9 cellular contexts compared by ENCODE assay signal in genomic region chr9:128722380-128723351, GRCh38. TPM values are rescaled to one million over a fixed set of nuclear protein-coding genes. Genes with fewer than 3 reads are reported as not detected.
DNase-seq lines count a peak whose midpoint lies in the region; ATAC-seq and TF ChIP-seq lines count a peak whose summit lies in the region.
"Had no signal": no experiment of that assay in that cellular context is flagged by ENCODE, and none has a peak within 500 bp of the region (broad histone marks: within the 10 kb centered on the region; RNA-seq: fewer than 3 reads in every experiment).

No MANE protein-coding gene starts in this region.

- intact Hi-C loops in activated CD4-positive, alpha-beta memory T cell treated with anti-CD3 and anti-CD28 coated beads for 36 hours (cut with micrococcal nuclease), result loop anchor here (5.0 kb wide), 1 partner anchor 95 kb away; the partner anchor contains the start of gene ENDOG
- intact Hi-C loops in transverse colon (cut with DNase I; ENCODE audit: low total_unique reads), result no loop called here

- TF ChIP-seq EP300 in transverse colon (IDR thresholded peaks at IDR 0.05; ENCODE audit: low read depth), result no peak

- peaks cover 51% of the 10 kb centered on the region for H3K4me1 Mint-ChIP-seq in activated T-cell treated with anti-CD3 and anti-CD28 coated beads, Interleukin-2, amount 50 U/mL, for 72 hours (ENCODE audit: low read depth)
- peaks cover 31% of the 10 kb centered on the region for H3K4me1 Mint-ChIP-seq in activated CD4-positive, alpha-beta memory T cell treated with anti-CD3 and anti-CD28 coated beads for 36 hours (ENCODE audit: low read depth)
- H3K4me1 Mint-ChIP-seq in immature natural killer cell, result peaks cover 25 to 32% of the 10 kb centered on the region in 2 donors

- H3K4me3 ChIP-seq in transverse colon, result peak overlapping the region in 1 of 4 donors; percentile 90

- H3K4me1 ChIP-seq in transverse colon, result peaks cover 0 to 17% (median 14%) of the 10 kb centered on the region in 4 donors

- in situ Hi-C loops in transverse colon (cut with MboI; ENCODE audit: low pct_ligation_motif_present in 1 of 4, low pct_unique_long_range_greater_than_20kb in 1 of 4, low sequenced_read_pairs in 3 of 4), result no loop called here

- H3K36me3 Mint-ChIP-seq in activated T-cell treated with anti-CD3 and anti-CD28 coated beads, Interleukin-2, amount 50 U/mL, for 72 hours (ENCODE audit: insufficient read depth in 2 of 2), result peaks cover 2 to 3% of the 10 kb centered on the region in 2 donors
- H3K36me3 Mint-ChIP-seq in activated CD4-positive, alpha-beta memory T cell treated with anti-CD3 and anti-CD28 coated beads for 36 hours, result peaks cover 8% of the 10 kb centered on the region
- H3K36me3 Mint-ChIP-seq in immature natural killer cell, result no peaks in the 10 kb centered on the region

- H3K36me3 ChIP-seq in transverse colon, result no peaks in the 10 kb centered on the region

- POLR2A ChIA-PET in activated CD4-positive, alpha-beta memory T cell treated with anti-CD3 and anti-CD28 coated beads for 36 hours (lab: Charles Lee), result interaction anchor here (1.7 kb wide), 1 partner anchor 16 kb away, joined by 5 read pairs; no protein-coding TSS in a partner anchor

- no peak for TF ChIP-seq CTCF in transverse colon (IDR thresholded peaks at IDR 0.05)

- no peak for TF ChIP-seq POLR2A in transverse colon (IDR thresholded peaks at IDR 0.05)

- CTCF ChIA-PET in activated CD4-positive, alpha-beta memory T cell treated with anti-CD3 and anti-CD28 coated beads for 36 hours (lab: Charles Lee), result interaction anchor here (0.5 to 3.4 kb wide), 2 partner anchors 21 to 312 kb away, joined by 4 to 20 read pairs; partner anchors contain the start of gene PKN3

- H3K27ac Mint-ChIP-seq in activated T-cell treated with anti-CD3 and anti-CD28 coated beads, Interleukin-2, amount 50 U/mL, for 72 hours, result peak overlapping the region; percentile 94
- H3K27ac Mint-ChIP-seq in activated CD4-positive, alpha-beta memory T cell treated with anti-CD3 and anti-CD28 coated beads for 36 hours, result peak overlapping the region; percentile 91
- peak overlapping the region; percentile 69 to 94 (median 87) for H3K27ac Mint-ChIP-seq in immature natural killer cell

- no peaks in the 10 kb centered on the region for H3K27me3 Mint-ChIP-seq in activated T-cell treated with anti-CD3 and anti-CD28 coated beads, Interleukin-2, amount 50 U/mL, for 72 hours (ENCODE audit: low read depth)
- no peaks in the 10 kb centered on the region for H3K27me3 Mint-ChIP-seq in activated CD4-positive, alpha-beta memory T cell treated with anti-CD3 and anti-CD28 coated beads for 36 hours
- peaks cover 4 to 11% (median 8%) of the 10 kb centered on the region in 3 donors for H3K27me3 Mint-ChIP-seq in immature natural killer cell (ENCODE audit: low read depth in 3 of 3)

- H3K9me3 Mint-ChIP-seq in activated T-cell treated with anti-CD3 and anti-CD28 coated beads, Interleukin-2, amount 50 U/mL, for 72 hours, result no peaks in the 10 kb centered on the region
- H3K9me3 Mint-ChIP-seq in activated CD4-positive, alpha-beta memory T cell treated with anti-CD3 and anti-CD28 coated beads for 36 hours, result no peaks in the 10 kb centered on the region
- no peaks in the 10 kb centered on the region for H3K9me3 Mint-ChIP-seq in immature natural killer cell

- peak overlapping the region; percentile 88 to 98 for H3K4me3 Mint-ChIP-seq in activated T-cell treated with anti-CD3 and anti-CD28 coated beads, Interleukin-2, amount 50 U/mL, for 72 hours
- H3K4me3 Mint-ChIP-seq in activated CD4-positive, alpha-beta memory T cell treated with anti-CD3 and anti-CD28 coated beads for 36 hours, result peak overlapping the region; percentile 93
- H3K4me3 Mint-ChIP-seq in immature natural killer cell, result peak overlapping the region; percentile 61 to 94 (median 93)

- no peaks in the 10 kb centered on the region for H3K9me3 ChIP-seq in transverse colon

- DNase-seq in activated T-cell treated with anti-CD3 and anti-CD28 coated beads, Interleukin-2, amount 50 U/mL, for 72 hours, result no peak
- DNase-seq in activated T-cell treated with anti-CD3 and anti-CD28 coated beads, Interleukin-2, amount 50 U/mL, for 48 hours, result no peak
- no peak for DNase-seq in activated CD4-positive, alpha-beta memory T cell treated with anti-CD3 and anti-CD28 coated beads for 36 hours
- DNase-seq in immature natural killer cell (no peak), transverse colon (no peak), DMS 273 (lab: John Stamatoyannopoulos, UW; ENCODE audit: unreplicated experiment) (no peak)
- DNase-seq: activated CD4-positive, CD25-positive, alpha-beta regulatory T cell treated with anti-CD3 and anti-CD28 coated beads, Interleukin-2, amount 50 U/mL, for 72 hours had no signal

- 45 to 63% methylated on average over 4 to 9 of the region's 9 CpGs for WGBS in transverse colon (ENCODE audit: low coverage in 1 of 2), 2 donors

- no peak for ATAC-seq in activated T-cell treated with anti-CD3 and anti-CD28 coated beads, Interleukin-2, amount 50 U/mL, for 72 hours (replicated peaks in 1 of 2)
- no peak for ATAC-seq in GM21390 (IDR thresholded peaks at IDR 0.05; ENCODE audit: unreplicated experiment)
- ATAC-seq in GM21447 (IDR thresholded peaks at IDR 0.05; ENCODE audit: unreplicated experiment), result no peak

- no peaks in the 10 kb centered on the region for H3K27me3 ChIP-seq in transverse colon

- peak overlapping the region; percentile 73 to 88 (median 88) for H3K27ac ChIP-seq in transverse colon

RNA-seq across cellular contexts. Expression of gene ZDHHC12, which starts 1.3 kb away (rescaled TPM):
- 10 to 100 TPM; 48.7 to 53.7 TPM for total RNA-seq in activated T-cell treated with anti-CD3 and anti-CD28 coated beads, Interleukin-2, amount 50 U/mL, for 72 hours
- 10 to 100 TPM; 65.8 to 68.7 TPM for total RNA-seq in activated CD4-positive, alpha-beta memory T cell treated with anti-CD3 and anti-CD28 coated beads for 36 hours
- 10 to 100 TPM; 63.7 to 76.6 (median 66.6) TPM for polyA plus RNA-seq in immature natural killer cell
- 100 to 1,000 TPM in 2 of 4 donors, 10 to 100 TPM in 2; 35.6 to 190 (median 123) TPM for total RNA-seq in transverse colon

RNA-seq across cellular contexts. Expression of gene PKN3, which starts 20.4 kb away (rescaled TPM):
- 10 to 100 TPM; 11.6 to 22.9 TPM for total RNA-seq in activated T-cell treated with anti-CD3 and anti-CD28 coated beads, Interleukin-2, amount 50 U/mL, for 72 hours
- total RNA-seq in activated CD4-positive, alpha-beta memory T cell treated with anti-CD3 and anti-CD28 coated beads for 36 hours, result 10 to 100 TPM; 10.4 to 11.4 TPM
- 1 to 10 TPM; 2.1 to 3.9 (median 2.9) TPM for polyA plus RNA-seq in immature natural killer cell
- total RNA-seq in transverse colon, result 10 to 100 TPM in 1 of 4 donors, 1 to 10 TPM in 3; 1.9 to 20.1 (median 5.8) TPM

RNA-seq across cellular contexts. Expression of gene SET, which starts 33.6 kb away (rescaled TPM):
- total RNA-seq in activated T-cell treated with anti-CD3 and anti-CD28 coated beads, Interleukin-2, amount 50 U/mL, for 72 hours, result 100 to 1,000 TPM; 448 to 582 TPM
- 100 to 1,000 TPM; 578 to 592 TPM for total RNA-seq in activated CD4-positive, alpha-beta memory T cell treated with anti-CD3 and anti-CD28 coated beads for 36 hours
- polyA plus RNA-seq in immature natural killer cell, result 100 to 1,000 TPM; 151 to 233 (median 232) TPM
- total RNA-seq in transverse colon, result 100 to 1,000 TPM in 1 of 4 donors, 10 to 100 TPM in 3; 29.2 to 153 (median 64.4) TPM

RNA-seq across cellular contexts. Expression of gene ZER1, which starts 49.1 kb away (rescaled TPM):
- 10 to 100 TPM; 30.6 to 32.6 TPM for total RNA-seq in activated T-cell treated with anti-CD3 and anti-CD28 coated beads, Interleukin-2, amount 50 U/mL, for 72 hours
- total RNA-seq in activated CD4-positive, alpha-beta memory T cell treated with anti-CD3 and anti-CD28 coated beads for 36 hours, result 10 to 100 TPM; 16.2 to 18.0 TPM
- polyA plus RNA-seq in immature natural killer cell, result 10 to 100 TPM; 28.5 to 51.5 (median 43.0) TPM
- 100 to 1,000 TPM in 1 of 4 donors, 10 to 100 TPM in 3; 57.5 to 116 (median 73.8) TPM for total RNA-seq in transverse colon
